1 cellular context compared by ENCODE assay signal in the genomic region with DNA sequence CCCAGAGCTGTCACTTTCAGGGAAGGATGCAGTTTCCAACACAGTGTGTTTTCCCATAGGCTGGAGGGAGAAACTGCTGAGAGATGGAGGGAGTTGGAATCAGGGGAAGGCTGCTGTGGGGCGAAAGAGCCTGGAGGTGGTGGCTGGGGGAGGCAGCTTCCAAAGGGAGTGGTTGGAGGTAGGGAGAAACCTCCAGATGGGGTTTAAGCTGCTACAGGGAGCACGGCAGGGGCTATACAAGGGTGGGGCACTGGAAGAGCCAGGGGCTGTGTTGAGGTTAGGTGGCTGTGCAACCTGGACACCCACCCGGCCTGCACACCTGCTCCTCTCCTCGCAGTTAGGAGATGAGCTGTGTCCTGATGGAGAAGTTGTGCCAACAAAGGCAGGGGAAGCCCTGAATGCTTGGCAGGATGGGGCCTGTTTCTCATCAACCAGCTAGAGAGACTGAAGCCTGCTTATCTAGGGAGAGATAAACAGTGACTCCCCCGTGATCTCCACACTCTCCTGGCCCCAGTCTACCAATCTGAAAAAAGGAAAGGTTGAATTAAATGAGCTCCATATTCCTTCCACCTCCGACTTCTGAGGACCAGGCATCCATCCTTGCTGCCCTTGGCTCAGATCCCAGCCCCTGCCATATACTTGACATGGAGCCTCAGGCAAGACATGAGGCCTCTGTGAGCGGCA.
TF ChIP-seq lines count a peak whose summit lies in the region.

No MANE protein-coding gene starts in this region.

TF ChIP-seq in H1, 55 proteins besides CTCF, POLR2A, EP300 and RAD21:
- no peak for TF ChIP-seq SUZ12 (IDR thresholded peaks at IDR 0.05; ENCODE audit: low read length)
- no peak for TF ChIP-seq TCF12 (IDR thresholded peaks at IDR 0.05; ENCODE audit: low read depth, low read length)
- no peak for TF ChIP-seq MAFK (IDR thresholded peaks at IDR 0.05; ENCODE audit: low read depth, low read length)
- no peak for TF ChIP-seq NANOG (IDR thresholded peaks at IDR 0.05; ENCODE audit: insufficient read depth, low read depth, low read length, poor library complexity, severe bottlenecking)
- TF ChIP-seq SRF (IDR thresholded peaks at IDR 0.05; ENCODE audit: low read depth, low read length) = no peak
- TF ChIP-seq EGR1 (IDR thresholded peaks at IDR 0.05; ENCODE audit: borderline replicate concordance, low read depth, low read length) = no peak
- no peak for TF ChIP-seq CHD2 (IDR thresholded peaks at IDR 0.05; ENCODE audit: low read length)
- TF ChIP-seq, protein P1, sequence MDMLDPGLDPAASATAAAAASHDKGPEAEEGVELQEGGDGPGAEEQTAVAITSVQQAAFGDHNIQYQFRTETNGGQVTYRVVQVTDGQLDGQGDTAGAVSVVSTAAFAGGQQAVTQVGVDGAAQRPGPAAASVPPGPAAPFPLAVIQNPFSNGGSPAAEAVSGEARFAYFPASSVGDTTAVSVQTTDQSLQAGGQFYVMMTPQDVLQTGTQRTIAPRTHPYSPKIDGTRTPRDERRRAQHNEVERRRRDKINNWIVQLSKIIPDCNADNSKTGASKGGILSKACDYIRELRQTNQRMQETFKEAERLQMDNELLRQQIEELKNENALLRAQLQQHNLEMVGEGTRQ (IDR thresholded peaks at IDR 0.05; ENCODE audit: low read length) = no peak
- TF ChIP-seq KDM5A (IDR thresholded peaks at IDR 0.05; ENCODE audit: low read length) = no peak
- TF ChIP-seq TAF7 (optimal IDR thresholded peaks at IDR 0.05; ENCODE audit: borderline replicate concordance, low read depth, low read length) = no peak
